22 cellular contexts compared by ENCODE assay signal in genomic region chrX:130884627-130885026, GRCh38.
"Had no signal": no experiment of that assay in that cellular context is flagged by ENCODE, and none has a peak within 500 bp of the region (broad histone marks: within the 10 kb centered on the region; RNA-seq: fewer than 3 reads in every experiment).

No MANE protein-coding gene starts in this region.

- H3K4me3 ChIP-seq: lung, spleen, testis, upper lobe of left lung had no signal

- H3K36me3 ChIP-seq: spleen, upper lobe of left lung had no signal

- H3K9me3 ChIP-seq: spleen, testis, upper lobe of left lung had no signal

- DNase-seq: activated CD4-positive, alpha-beta T cell treated with anti-CD3 and anti-CD28 coated beads for 4 hours; activated CD4-positive, alpha-beta T cell treated with anti-CD3 and anti-CD28 coated beads, Interleukin-2, amount 50 U/mL, for 48 hours; activated CD4-positive, CD25-positive, alpha-beta regulatory T cell; activated CD8-positive, alpha-beta memory T cell treated with anti-CD3 and anti-CD28 coated beads, Interleukin-2, amount 50 U/mL, for 48 hours; activated effector memory CD4-positive, alpha-beta T cell treated with Interleukin-2 at 50 U/mL for 16 hours; activated naive CD4-positive, alpha-beta T cell treated with anti-CD3 and anti-CD28 coated beads for 36 hours; activated naive CD8-positive, alpha-beta T cell treated with anti-CD3 and anti-CD28 coated beads, Interleukin-2, amount 10 ng/mL, durations not matched to agents 7 days and 5 days; activated T-cell treated with anti-CD3 and anti-CD28 coated beads, Interleukin-2, amount 50 U/mL, for 48 hours; amniotic stem cell; effector CD4-positive, alpha-beta T cell; erythroblast; foreskin fibroblast; kidney; naive B cell; retina; spleen; stimulated activated CD4-positive, alpha-beta T cell treated with anti-CD3 and anti-CD28 coated beads, Interleukin-4, amount 100 ng/mL, for 1 hour; stimulated activated naive CD4-positive, alpha-beta T cell; T1000; testis; upper lobe of left lung had no signal

- H3K4me1 ChIP-seq: spleen, testis, upper lobe of left lung had no signal

- H3K27me3 ChIP-seq: spleen, testis, upper lobe of left lung had no signal

- H3K27ac ChIP-seq: spleen, testis, upper lobe of left lung had no signal
